In the genomic region with DNA sequence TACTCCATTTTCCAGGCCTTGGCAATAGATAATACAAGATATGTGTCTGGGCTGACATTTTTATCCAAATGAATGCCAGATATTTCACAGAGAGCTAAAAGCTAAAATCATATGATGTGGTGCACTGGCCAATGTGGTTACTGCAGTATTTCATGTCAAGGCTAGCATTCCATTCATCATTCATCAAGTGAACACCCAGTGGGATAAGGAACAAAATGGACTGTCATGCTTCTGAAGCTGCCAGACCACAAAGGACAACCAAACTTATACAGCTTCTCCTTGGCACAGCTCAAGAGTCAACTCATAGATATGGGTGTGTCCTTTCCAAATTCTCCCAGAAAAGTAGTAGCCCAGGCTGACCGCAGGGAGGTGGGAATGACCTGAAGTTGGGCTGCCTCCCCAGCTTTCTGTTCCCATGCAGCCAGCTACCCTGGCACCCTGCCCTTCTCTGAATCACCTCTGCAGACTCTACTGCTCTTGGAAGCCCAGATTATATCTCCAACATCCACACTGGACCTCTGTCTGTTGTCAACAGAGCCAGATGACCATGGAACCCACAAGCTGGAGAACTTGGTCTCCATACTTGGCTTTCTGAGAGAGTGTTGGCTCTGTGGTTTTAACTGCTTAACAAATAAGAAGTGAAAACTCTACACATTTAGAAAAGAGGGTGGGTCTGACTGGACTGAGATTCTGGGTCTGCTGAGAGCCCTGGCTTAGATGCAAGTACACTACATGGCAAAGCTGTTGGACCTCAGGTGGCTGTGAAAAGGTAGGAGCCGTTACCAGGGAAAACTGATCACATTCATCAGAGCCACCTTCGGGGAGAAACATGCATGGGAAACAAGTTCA, we compare ENCODE assay signal across 12 cellular contexts.
DNase-seq lines count a peak whose midpoint lies in the region; ATAC-seq, FAIRE-seq and TF ChIP-seq lines count a peak whose summit lies in the region.
"Had no signal": no experiment of that assay in that cellular context is flagged by ENCODE, and none has a peak within 500 bp of the region (broad histone marks: within the 10 kb centered on the region; RNA-seq: fewer than 3 reads in every experiment).

No MANE protein-coding gene starts in this region.

- H3K27ac ChIP-seq in lung (ENCODE audit: low read depth in 1 of 2, low read length in 1 of 2): no peak overlapping the region
- H3K27ac ChIP-seq in endodermal cell (ENCODE audit: low read depth, low read length): no peak overlapping the region
- H3K27ac ChIP-seq: SJSA1 had no signal

- H3K4me3 Mint-ChIP-seq in endodermal cell: no peak overlapping the region
- H3K4me3 Mint-ChIP-seq: B cell, neural crest cell had no signal

- peaks cover 3% of the 10 kb centered on the region for H3K4me1 Mint-ChIP-seq in endodermal cell

- H3K9ac ChIP-seq in endodermal cell (ENCODE audit: extremely low read depth, low read length, poor library complexity, severe bottlenecking): no peak overlapping the region

- no peak for FAIRE-seq in HTR-8/SVneo (lab: Jason Lieb, UNC)

- peaks cover 20% of the 10 kb centered on the region for H3K9me3 Mint-ChIP-seq in endodermal cell

- ATAC-seq in lung (ENCODE audit: insufficient read depth, low FRiP score) (peak; percentile 59), HG03159 (IDR thresholded peaks at IDR 0.05; ENCODE audit: unreplicated experiment) (no peak)

- WGBS in lung, 2 donors: 89 to 93% methylated on average over 3 of the region's 3 CpGs
- 87 to 100% methylated on average over 2 to 3 of the region's 3 CpGs for WGBS in endodermal cell (ENCODE audit: insufficient coverage in 1 of 2, insufficient read length in 1 of 2), 2 experiments

- H3K27me3 Mint-ChIP-seq in endodermal cell (ENCODE audit: insufficient read depth): peaks cover 7% of the 10 kb centered on the region

- H3K9me3 ChIP-seq in lung (ENCODE audit: control insufficient read depth in 2 of 2, insufficient read depth in 1 of 2, low read length in 1 of 2) (no peaks in the 10 kb centered on the region), endodermal cell (ENCODE audit: control insufficient read depth, low read length) (peaks cover 6% of the 10 kb centered on the region)
- H3K9me3 ChIP-seq: SJSA1 had no signal

- H3K4me1 ChIP-seq in lung (ENCODE audit: control insufficient read depth in 2 of 2, insufficient read depth in 2 of 2, low read length in 2 of 2) (no peaks in the 10 kb centered on the region), endodermal cell (ENCODE audit: control insufficient read depth, insufficient read depth, low read length) (no peaks in the 10 kb centered on the region)
- H3K4me1 ChIP-seq: SJSA1 had no signal

- H3K36me3 Mint-ChIP-seq in endodermal cell (ENCODE audit: low read depth): peaks cover 2% of the 10 kb centered on the region

- H3K27me3 ChIP-seq in lung (ENCODE audit: control insufficient read depth, insufficient read depth): no peaks in the 10 kb centered on the region
- peaks cover 7% of the 10 kb centered on the region for H3K27me3 ChIP-seq in endodermal cell (ENCODE audit: control insufficient read depth, insufficient read depth, low read length, poor library complexity, severe bottlenecking)
- H3K27me3 ChIP-seq: SJSA1 had no signal

- H3K36me3 ChIP-seq in lung (ENCODE audit: control insufficient read depth in 2 of 2, insufficient read depth in 2 of 2, low read length in 2 of 2): no peaks in the 10 kb centered on the region
- no peaks in the 10 kb centered on the region for H3K36me3 ChIP-seq in endodermal cell (ENCODE audit: control insufficient read depth, insufficient read depth, low read length)
- H3K36me3 ChIP-seq: SJSA1 had no signal

- DNase-seq in AG08395 (ENCODE audit: low spot score): peak; percentile 95
- peak; percentile 70 for DNase-seq in HTR-8/SVneo (ENCODE audit: insufficient read length, low spot score)
- peak; percentile 98 for DNase-seq in dedifferentiated amniotic fluid mesenchymal stem cell (ENCODE audit: extremely low spot score)
- DNase-seq in lung (ENCODE audit: low spot score): peak; percentile 61
- no peak for DNase-seq in endodermal cell
- no peak for DNase-seq in NCI-H2029 (lab: John Stamatoyannopoulos, UW)
- DNase-seq in NCI-H2227 treated with DMSO at 0.1 percent for 48 hours (lab: John Stamatoyannopoulos, UW): no peak
- DNase-seq: NCI-H1048 had no signal

- H3K27ac Mint-ChIP-seq in endodermal cell: no peak overlapping the region
- H3K27ac Mint-ChIP-seq: B cell had no signal

- TF ChIP-seq CTCF in lung (IDR thresholded peaks at IDR 0.05; ENCODE audit: control extremely low read depth, extremely low read depth) (no peak), endodermal cell (conservative IDR thresholded peaks at IDR 0.05) (no peak)

- H3K4me3 ChIP-seq in lung: no peak overlapping the region
- no peak overlapping the region for H3K4me3 ChIP-seq in endodermal cell (ENCODE audit: low read length)
- H3K4me3 ChIP-seq: SJSA1 had no signal

Comparison
In these comparisons a context has a peak if more than half of its experiments do, and no peak if none do; other contexts are left out.
1. DNase-seq: peak in AG08395 (single experiment), HTR-8/SVneo (single experiment), dedifferentiated amniotic fluid mesenchymal stem cell (single experiment) and lung (single experiment); none in endodermal cell (single experiment), NCI-H2029 (single experiment) and NCI-H2227 treated with DMSO at 0.1 percent for 48 hours (single experiment).